ENCODE assay signal across 20 cellular contexts in genomic region chr6:104019075-104019474, GRCh38.
A peak's percentile ranks its signal among the peaks of the same experiment; 100 is the strongest.
DNase-seq lines count a peak whose midpoint lies in the region; ATAC-seq and TF ChIP-seq lines count a peak whose summit lies in the region.
"Had no signal": no experiment of that assay in that cellular context is flagged by ENCODE, and none has a peak within 500 bp of the region (broad histone marks: within the 10 kb centered on the region; RNA-seq: fewer than 3 reads in every experiment).

No MANE protein-coding gene starts in this region.

- no peak overlapping the region for H4K8ac ChIP-seq in neuronal stem cell (ENCODE audit: low read depth, low read length)

- H3K4me1 ChIP-seq in body of pancreas (peaks cover 6% of the 10 kb centered on the region), neuronal stem cell (ENCODE audit: control insufficient read depth in 2 of 2, insufficient read depth in 1 of 2, low read depth in 1 of 2, low read length in 2 of 2) (no peaks in the 10 kb centered on the region)

- H3K4me3 ChIP-seq in body of pancreas (no peak overlapping the region), neuronal stem cell (ENCODE audit: low read length in 2 of 2) (no peak overlapping the region)

- no peak overlapping the region for H3K27ac ChIP-seq in body of pancreas
- no peak overlapping the region for H3K27ac ChIP-seq in neuronal stem cell (replicated peaks; ENCODE audit: low read length)

- H2BK120ac ChIP-seq in neuronal stem cell (ENCODE audit: low read depth, low read length) = no peak overlapping the region

- no peaks in the 10 kb centered on the region for H3K27me3 ChIP-seq in body of pancreas
- peaks cover 0 to 2% (median 0%) of the 10 kb centered on the region in 3 experiments for H3K27me3 ChIP-seq in neuronal stem cell (ENCODE audit: control insufficient read depth in 3 of 3, insufficient read depth in 3 of 3, low read depth in 1 of 3, low read length in 3 of 3)

- H3K4me2 ChIP-seq in neuronal stem cell (ENCODE audit: insufficient read depth, low read length, poor library complexity, severe bottlenecking) = no peak overlapping the region
- H3K4me2 ChIP-seq: SK-N-SH had no signal

- whole genome bisulfite sequencing in body of pancreas, 2 donors = 67 to 86% methylated on average over 5 of the region's 5 CpGs
- no CpG with 5 or more reads among the region's 5 CpGs for WGBS in neuronal stem cell (ENCODE audit: extremely low coverage in 2 of 2, insufficient read length in 2 of 2, insufficient replicate concordance in 1 of 2), 2 donors

- H3K36me3 ChIP-seq in body of pancreas (replicated peaks in 1 of 2; ENCODE audit: insufficient read depth in 1 of 2, low read depth in 2 of 2) = no peaks in the 10 kb centered on the region
- no peaks in the 10 kb centered on the region for H3K36me3 ChIP-seq in neuronal stem cell (replicated peaks in 1 of 2; ENCODE audit: control insufficient read depth in 2 of 2, insufficient read depth in 2 of 2, low read length in 2 of 2)

- H4K91ac ChIP-seq in neuronal stem cell (ENCODE audit: low read depth, low read length, poor library complexity) = no peak overlapping the region

- no peaks in the 10 kb centered on the region for H3K79me1 ChIP-seq in neuronal stem cell (ENCODE audit: low read depth, low read length)

- ATAC-seq in HG03432 (IDR thresholded peaks at IDR 0.05; ENCODE audit: unreplicated experiment) = peak; percentile 53
- peak; percentile 26 for ATAC-seq in body of pancreas
- no peak for ATAC-seq in HG03175 (IDR thresholded peaks at IDR 0.05; ENCODE audit: unreplicated experiment)
- ATAC-seq: Right ventricle myocardium inferior had no signal

- H3K18ac ChIP-seq in neuronal stem cell (ENCODE audit: low read length) = no peak overlapping the region

- no peak overlapping the region for H3K14ac ChIP-seq in neuronal stem cell (ENCODE audit: low read length)

- no peak for TF ChIP-seq POLR2A in body of pancreas (IDR thresholded peaks at IDR 0.05)

- intact Hi-C loops in body of pancreas (cut with DNase I) = no loop called here

- TF ChIP-seq CTCF in body of pancreas (IDR thresholded peaks at IDR 0.05) = no peak

- no peak for DNase-seq in body of pancreas
- no peak for DNase-seq in neuronal stem cell (ENCODE audit: low spot score)
- DNase-seq in NCI-H2171 (lab: John Stamatoyannopoulos, UW) = no peak
- DNase-seq in activated CD4-positive, alpha-beta T cell treated with anti-CD3 and anti-CD28 coated beads, Interleukin-2, amount 50 U/mL, for 1 hour = no peak
- DNase-seq in NCI-H510A (lab: John Stamatoyannopoulos, UW) = no peak
- DNase-seq: C1 segment of cervical spinal cord; CD8-positive, alpha-beta memory T cell; DMS53; EL; H7; MM.1S; NCI-H1092 treated with DMSO at 0.1 percent for 48 hours; NCI-H146; NCI-H2029 treated with DMSO at 0.1 percent for 48 hours; NCI-H748 treated with DMSO at 0.1 percent for 48 hours; NK-92 treated with Interleukin-12 subunit alpha and Interleukin-12 subunit beta, amount 100 ng/mL, for 24 hours; SK-N-SH had no signal

- H3K4ac ChIP-seq in neuronal stem cell (ENCODE audit: low read length) = no peak overlapping the region

- H3K9me3 ChIP-seq in body of pancreas (no peaks in the 10 kb centered on the region), neuronal stem cell (replicated peaks in 1 of 2; ENCODE audit: control insufficient read depth in 2 of 2, insufficient read depth in 1 of 2, low read depth in 1 of 2, low read length in 2 of 2) (no peaks in the 10 kb centered on the region)
- H3K9me3 ChIP-seq: SK-N-SH had no signal

- H2BK12ac ChIP-seq in neuronal stem cell (ENCODE audit: low read length) = no peak overlapping the region

- no peak overlapping the region for H3K9ac ChIP-seq in neuronal stem cell (ENCODE audit: low read depth, low read length, poor library complexity)
- H3K9ac ChIP-seq: SK-N-SH had no signal

- H2BK15ac ChIP-seq in neuronal stem cell (ENCODE audit: low read length) = no peak overlapping the region

- no peak overlapping the region for H2BK5ac ChIP-seq in neuronal stem cell (ENCODE audit: low read length)

- no peak overlapping the region for H2AK5ac ChIP-seq in neuronal stem cell (ENCODE audit: low read depth, low read length)

- no peak overlapping the region for H3K23ac ChIP-seq in neuronal stem cell (ENCODE audit: low read depth, low read length, poor library complexity)

- H2AFZ ChIP-seq in neuronal stem cell (ENCODE audit: low read length) = peak overlapping the region; percentile 50
